Comparison of ENCODE assay signal across 15 cellular contexts in genomic region chr12:81070846-81071245, GRCh38.
A peak's percentile ranks its signal among the peaks of the same experiment; 100 is the strongest.
DNase-seq lines count a peak whose midpoint lies in the region; ATAC-seq and TF ChIP-seq lines count a peak whose summit lies in the region.
"Had no signal": no experiment of that assay in that cellular context is flagged by ENCODE, and none has a peak within 500 bp of the region (broad histone marks: within the 10 kb centered on the region; RNA-seq: fewer than 3 reads in every experiment).

No MANE protein-coding gene starts in this region.

- no peaks in the 10 kb centered on the region for H3K27me3 Mint-ChIP-seq in stimulated activated naive B cell treated with anti-CD40 and anti-IgM and Interleukin-4, amounts not matched to agents 10 μg/mL and 1 μg/mL and 100 μg/mL, for 72 hours
- H3K27me3 Mint-ChIP-seq: CD8-positive, alpha-beta memory T cell had no signal

- H3K4me3 Mint-ChIP-seq in stimulated activated naive B cell treated with anti-CD40 and anti-IgM and Interleukin-4, amounts not matched to agents 10 μg/mL and 1 μg/mL and 100 μg/mL, for 72 hours = no peak overlapping the region
- H3K4me3 Mint-ChIP-seq: CD8-positive, alpha-beta memory T cell had no signal

- no peak for TF ChIP-seq CTCF in choroid plexus epithelial cell (conservative IDR thresholded peaks at IDR 0.05; ENCODE audit: low read depth, low read length)

- no peak for ATAC-seq in stimulated activated naive B cell treated with anti-CD40 and anti-IgM and Interleukin-4, amounts not matched to agents 10 μg/mL and 1 μg/mL and 100 μg/mL, for 72 hours (replicated peaks)
- ATAC-seq: K562 had no signal

- no peak overlapping the region for H3K27ac Mint-ChIP-seq in stimulated activated naive B cell treated with anti-CD40 and anti-IgM and Interleukin-4, amounts not matched to agents 10 μg/mL and 1 μg/mL and 100 μg/mL, for 72 hours
- H3K27ac Mint-ChIP-seq: CD8-positive, alpha-beta memory T cell had no signal

- H3K9me3 Mint-ChIP-seq in stimulated activated naive B cell treated with anti-CD40 and anti-IgM and Interleukin-4, amounts not matched to agents 10 μg/mL and 1 μg/mL and 100 μg/mL, for 72 hours = peaks cover 3 to 4% of the 10 kb centered on the region in 2 donors

- no peaks in the 10 kb centered on the region for H3K36me3 Mint-ChIP-seq in stimulated activated naive B cell treated with anti-CD40 and anti-IgM and Interleukin-4, amounts not matched to agents 10 μg/mL and 1 μg/mL and 100 μg/mL, for 72 hours
- H3K36me3 Mint-ChIP-seq: CD8-positive, alpha-beta memory T cell had no signal

- peak; percentile 37 for DNase-seq in DMS53 (lab: John Stamatoyannopoulos, UW)
- DNase-seq in DMS53 treated with DMSO at 0.1 percent for 48 hours (lab: John Stamatoyannopoulos, UW; ENCODE audit: unreplicated experiment) = no peak
- peak; percentile 43 for DNase-seq in choroid plexus epithelial cell (ENCODE audit: low read depth)
- DNase-seq in iris pigment epithelial cell (ENCODE audit: low read depth) = peak; percentile 55
- DNase-seq in COLO668 (lab: John Stamatoyannopoulos, UW; ENCODE audit: unreplicated experiment) = no peak
- DNase-seq in stimulated activated CD4-positive, alpha-beta T cell treated with anti-CD3 and anti-CD28 coated beads, Interleukin-4, amount 100 ng/mL, for 24 hours = no peak
- DNase-seq in effector CD8-positive, alpha-beta T cell (lab: John Stamatoyannopoulos, UW) = no peak
- no peak for DNase-seq in stimulated activated naive B cell treated with anti-CD40 and anti-IgM and Interleukin-4, amounts not matched to agents 10 μg/mL and 1 μg/mL and 100 μg/mL, for 72 hours
- DNase-seq: AML-193; CD8-positive, alpha-beta memory T cell; DMS 273 treated with DMSO at 0.1 percent for 48 hours; DND-41; GDM1 had no signal

- H3K4me3 ChIP-seq in choroid plexus epithelial cell (ENCODE audit: low read depth, low read length) = no peak overlapping the region
- H3K4me3 ChIP-seq: BLaER1, K562 had no signal

- no peaks in the 10 kb centered on the region for H3K4me1 Mint-ChIP-seq in stimulated activated naive B cell treated with anti-CD40 and anti-IgM and Interleukin-4, amounts not matched to agents 10 μg/mL and 1 μg/mL and 100 μg/mL, for 72 hours
- H3K4me1 Mint-ChIP-seq: CD8-positive, alpha-beta memory T cell had no signal

Comparison
In these comparisons a context has a peak if more than half of its experiments do, and no peak if none do; other contexts are left out.
1. DNase-seq: peak in DMS53 (single experiment), choroid plexus epithelial cell (single experiment) and iris pigment epithelial cell (single experiment); none in DMS53 treated with DMSO at 0.1 percent for 48 hours (single experiment), COLO668 (single experiment), stimulated activated CD4-positive, alpha-beta T cell treated with anti-CD3 and anti-CD28 coated beads, Interleukin-4, amount 100 ng/mL, for 24 hours (single experiment), effector CD8-positive, alpha-beta T cell (single experiment) and stimulated activated naive B cell treated with anti-CD40 and anti-IgM and Interleukin-4, amounts not matched to agents 10 μg/mL and 1 μg/mL and 100 μg/mL, for 72 hours (single experiment).